In genomic region chr11:5818245-5818865, GRCh38 we compare ENCODE assay signal across 11 cellular contexts. TPM values are rescaled to one million over a fixed set of nuclear protein-coding genes. Genes with fewer than 3 reads are reported as not detected.
A peak's percentile ranks its signal among the peaks of the same experiment; 100 is the strongest.
DNase-seq lines count a peak whose midpoint lies in the region; ATAC-seq and TF ChIP-seq lines count a peak whose summit lies in the region.
"Had no signal": no experiment of that assay in that cellular context is flagged by ENCODE, and none has a peak within 500 bp of the region (broad histone marks: within the 10 kb centered on the region; RNA-seq: fewer than 3 reads in every experiment).

No MANE protein-coding gene starts in this region.

- no peak for TF ChIP-seq CTCF in upper lobe of right lung (IDR thresholded peaks at IDR 0.05)
- TF ChIP-seq CTCF in mesothelial cell of epicardium (IDR thresholded peaks at IDR 0.05; ENCODE audit: unreplicated experiment) = no peak

- no peaks in the 10 kb centered on the region for H3K4me1 ChIP-seq in upper lobe of right lung
- H3K4me1 ChIP-seq: ascending aorta had no signal

- intact Hi-C loops in upper lobe of right lung (cut with DNase I) = no loop called here

- no peaks in the 10 kb centered on the region for H3K36me3 Mint-ChIP-seq in stimulated activated naive CD8-positive, alpha-beta T cell treated with anti-CD3 and anti-CD28 coated beads, Interleukin-15, Interleukin-2, amounts not matched to agents 100 ng/mL and 50 ng/mL, for 24 hours (ENCODE audit: low read depth)
- no peaks in the 10 kb centered on the region for H3K36me3 Mint-ChIP-seq in activated T-helper 17 cell treated with anti-CD3 and anti-CD28 coated beads, Interleukin-2, amount 50 U/mL, for 72 hours (ENCODE audit: low read depth)
- H3K36me3 Mint-ChIP-seq in mesothelial cell of epicardium = no peaks in the 10 kb centered on the region

- H3K9me3 ChIP-seq in upper lobe of right lung = no peaks in the 10 kb centered on the region
- H3K9me3 ChIP-seq: ascending aorta had no signal

- DNase-seq in stimulated activated naive CD8-positive, alpha-beta T cell treated with anti-CD3 and anti-CD28 coated beads, Interleukin-15, Interleukin-2, amounts not matched to agents 100 U/mL and 50 U/mL, for 24 hours = no peak
- DNase-seq in upper lobe of right lung = no peak
- no peak for DNase-seq in HuH-7 (ENCODE audit: low spot score)
- no peak for DNase-seq in mesothelial cell of epicardium (ENCODE audit: low spot score in 2 of 2, unreplicated experiment in 2 of 2)
- DNase-seq: GOT3, head of caudate nucleus had no signal

- peak overlapping the region; percentile 4 for H3K4me3 ChIP-seq in upper lobe of right lung
- H3K4me3 ChIP-seq: ascending aorta had no signal

- no peak overlapping the region for H3K27ac ChIP-seq in upper lobe of right lung
- H3K27ac ChIP-seq: ascending aorta had no signal

- H3K4me3 Mint-ChIP-seq in stimulated activated naive CD8-positive, alpha-beta T cell treated with anti-CD3 and anti-CD28 coated beads, Interleukin-15, Interleukin-2, amounts not matched to agents 100 ng/mL and 50 ng/mL, for 24 hours = peak overlapping the region; percentile 42
- peak overlapping the region; percentile 68 for H3K4me3 Mint-ChIP-seq in activated T-helper 17 cell treated with anti-CD3 and anti-CD28 coated beads, Interleukin-2, amount 50 U/mL, for 72 hours
- H3K4me3 Mint-ChIP-seq in mesothelial cell of epicardium = no peak overlapping the region

- no peaks in the 10 kb centered on the region for H3K36me3 ChIP-seq in upper lobe of right lung
- H3K36me3 ChIP-seq: ascending aorta had no signal

- no peaks in the 10 kb centered on the region for H3K27me3 Mint-ChIP-seq in stimulated activated naive CD8-positive, alpha-beta T cell treated with anti-CD3 and anti-CD28 coated beads, Interleukin-15, Interleukin-2, amounts not matched to agents 100 ng/mL and 50 ng/mL, for 24 hours
- peaks cover 4% of the 10 kb centered on the region for H3K27me3 Mint-ChIP-seq in activated T-helper 17 cell treated with anti-CD3 and anti-CD28 coated beads, Interleukin-2, amount 50 U/mL, for 72 hours
- peaks cover 6% of the 10 kb centered on the region for H3K27me3 Mint-ChIP-seq in mesothelial cell of epicardium (ENCODE audit: low read depth)

- no peak for ATAC-seq in stimulated activated naive CD8-positive, alpha-beta T cell treated with anti-CD3 and anti-CD28 coated beads, Interleukin-15, Interleukin-2, amounts not matched to agents 100 U/mL and 50 U/mL, for 24 hours
- ATAC-seq in HG02938 (IDR thresholded peaks at IDR 0.05; ENCODE audit: unreplicated experiment) = peak; percentile 60
- no peak for ATAC-seq in activated T-helper 17 cell treated with anti-CD3 and anti-CD28 coated beads, Interleukin-2, amount 50 U/mL, for 72 hours (replicated peaks)
- no peak for ATAC-seq in upper lobe of right lung
- ATAC-seq in HG03457 (IDR thresholded peaks at IDR 0.05; ENCODE audit: unreplicated experiment) = no peak

- no peaks in the 10 kb centered on the region for H3K27me3 ChIP-seq in upper lobe of right lung
- H3K27me3 ChIP-seq: ascending aorta had no signal

- no peaks in the 10 kb centered on the region for H3K9me3 Mint-ChIP-seq in stimulated activated naive CD8-positive, alpha-beta T cell treated with anti-CD3 and anti-CD28 coated beads, Interleukin-15, Interleukin-2, amounts not matched to agents 100 ng/mL and 50 ng/mL, for 24 hours
- H3K9me3 Mint-ChIP-seq in activated T-helper 17 cell treated with anti-CD3 and anti-CD28 coated beads, Interleukin-2, amount 50 U/mL, for 72 hours = no peaks in the 10 kb centered on the region
- H3K9me3 Mint-ChIP-seq in mesothelial cell of epicardium = no peaks in the 10 kb centered on the region

- H3K4me1 Mint-ChIP-seq in stimulated activated naive CD8-positive, alpha-beta T cell treated with anti-CD3 and anti-CD28 coated beads, Interleukin-15, Interleukin-2, amounts not matched to agents 100 ng/mL and 50 ng/mL, for 24 hours (ENCODE audit: low read depth) = peaks cover 21% of the 10 kb centered on the region
- peaks cover 7% of the 10 kb centered on the region for H3K4me1 Mint-ChIP-seq in activated T-helper 17 cell treated with anti-CD3 and anti-CD28 coated beads, Interleukin-2, amount 50 U/mL, for 72 hours
- no peaks in the 10 kb centered on the region for H3K4me1 Mint-ChIP-seq in mesothelial cell of epicardium

- no peak overlapping the region for H3K27ac Mint-ChIP-seq in stimulated activated naive CD8-positive, alpha-beta T cell treated with anti-CD3 and anti-CD28 coated beads, Interleukin-15, Interleukin-2, amounts not matched to agents 100 ng/mL and 50 ng/mL, for 24 hours
- H3K27ac Mint-ChIP-seq in activated T-helper 17 cell treated with anti-CD3 and anti-CD28 coated beads, Interleukin-2, amount 50 U/mL, for 72 hours = peak overlapping the region; percentile 73
- no peak overlapping the region for H3K27ac Mint-ChIP-seq in mesothelial cell of epicardium

RNA-seq across cellular contexts. Expression of gene OR52N2, which starts 9.6 kb away (rescaled TPM):
- total RNA-seq in activated T-helper 17 cell treated with anti-CD3 and anti-CD28 coated beads, Interleukin-2, amount 50 U/mL, for 72 hours = not detected
- total RNA-seq in upper lobe of right lung (not detected), mesothelial cell of epicardium (not detected in 3 replicates)
- total RNA-seq: ascending aorta had no signal

RNA-seq across cellular contexts. Expression of gene OR52E6, which starts 23.3 kb away (rescaled TPM):
- not detected for total RNA-seq in activated T-helper 17 cell treated with anti-CD3 and anti-CD28 coated beads, Interleukin-2, amount 50 U/mL, for 72 hours
- not detected for total RNA-seq in upper lobe of right lung
- not detected in 3 replicates for total RNA-seq in mesothelial cell of epicardium
- total RNA-seq: ascending aorta had no signal

RNA-seq across cellular contexts. Expression of gene OR52N1, which starts 27.3 kb away (rescaled TPM):
- under 1 TPM in 1 of 2 donors, not detected in 1; 0.09 TPM for total RNA-seq in activated T-helper 17 cell treated with anti-CD3 and anti-CD28 coated beads, Interleukin-2, amount 50 U/mL, for 72 hours
- total RNA-seq in upper lobe of right lung (not detected), mesothelial cell of epicardium (not detected in 3 replicates)
- total RNA-seq: ascending aorta had no signal

RNA-seq across cellular contexts. Expression of gene OR52N5, which starts 35.2 kb away (rescaled TPM):
- not detected for total RNA-seq in activated T-helper 17 cell treated with anti-CD3 and anti-CD28 coated beads, Interleukin-2, amount 50 U/mL, for 72 hours
- total RNA-seq in upper lobe of right lung (not detected), mesothelial cell of epicardium (not detected in 3 replicates)
- total RNA-seq: ascending aorta had no signal

RNA-seq across cellular contexts. Expression of gene OR52E8, which starts 39.1 kb away (rescaled TPM):
- total RNA-seq in activated T-helper 17 cell treated with anti-CD3 and anti-CD28 coated beads, Interleukin-2, amount 50 U/mL, for 72 hours = not detected
- total RNA-seq in upper lobe of right lung (not detected), mesothelial cell of epicardium (not detected in 3 replicates)
- total RNA-seq: ascending aorta had no signal
